1 cellular context compared by ENCODE assay signal in the genomic region with DNA sequence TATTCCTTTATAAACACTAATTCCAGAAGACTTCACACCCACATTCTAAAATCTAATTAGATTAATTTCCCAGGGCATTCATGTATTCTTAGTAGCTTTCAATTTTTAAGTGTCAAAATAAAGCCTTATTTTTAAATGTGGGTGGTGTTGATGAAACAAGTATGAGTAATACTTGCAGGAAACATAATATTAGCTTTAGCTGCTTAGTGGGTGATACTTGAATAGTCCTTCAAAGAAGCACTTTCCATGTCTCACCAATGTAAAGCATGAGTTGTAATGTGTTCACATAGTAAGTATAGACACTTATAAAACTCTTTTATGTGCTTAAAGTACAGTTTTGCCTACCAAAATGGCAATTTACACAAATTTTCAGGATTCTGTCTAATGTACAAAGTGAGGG.
TF ChIP-seq lines count a peak whose summit lies in the region.

No MANE protein-coding gene starts in this region.

TF ChIP-seq in GM12878, 131 proteins besides CTCF, POLR2A, EP300 and RAD21:
- TF ChIP-seq TAF1 (IDR thresholded peaks at IDR 0.05; ENCODE audit: borderline replicate concordance, low read depth, low read length) (0 out of 2 replicates have a peak, but pooled peaks have one; percentile 20), RUNX3 (IDR thresholded peaks at IDR 0.05; ENCODE audit: low read length) (peak; percentile 39; the same call in 1 of the 2 replicates), CEBPB (IDR thresholded peaks at IDR 0.05; ENCODE audit: borderline replicate concordance in 1 of 2, low read depth in 2 of 2, low read length in 2 of 2) (0 out of 4 replicates have a peak, but pooled peaks of 1 of the 2 experiments have one; percentile 55), JUNB (IDR thresholded peaks at IDR 0.05) (peak; percentile 34), NFIC (IDR thresholded peaks at IDR 0.05; ENCODE audit: low read depth, low read length) (peak; percentile 58), KAT2A (conservative IDR thresholded peaks at IDR 0.05; ENCODE audit: control insufficient read depth, low read depth, low read length) (no peak)
